27 cellular contexts compared by ENCODE assay signal in the genomic region with DNA sequence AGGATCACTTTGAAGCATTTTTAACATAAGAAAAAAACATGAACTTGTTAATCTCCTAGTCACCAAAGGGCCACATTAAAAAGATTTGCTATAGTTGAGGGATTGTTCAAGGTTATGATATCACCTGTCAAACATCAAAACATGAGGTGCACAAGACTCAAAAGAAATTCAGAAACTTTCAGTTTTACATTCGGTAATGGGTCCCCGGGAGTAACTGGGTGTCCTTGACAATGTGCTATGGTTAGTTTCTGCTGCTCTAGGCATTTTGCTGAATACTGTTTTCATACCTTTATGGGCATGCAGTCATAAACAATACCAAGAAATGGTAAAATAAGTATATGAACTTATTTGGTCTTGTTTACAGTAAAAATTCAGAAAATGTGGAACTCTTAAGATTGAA.
"Had no signal": no experiment of that assay in that cellular context is flagged by ENCODE, and none has a peak within 500 bp of the region (broad histone marks: within the 10 kb centered on the region; RNA-seq: fewer than 3 reads in every experiment).

No MANE protein-coding gene starts in this region.

- FAIRE-seq: urothelium cell line had no signal

- H3K27ac ChIP-seq: stomach, suprapubic skin, testis, thoracic aorta, thyroid gland, tibial artery, tibial nerve, transverse colon, upper lobe of left lung, upper lobe of right lung, uterus, vagina had no signal

- H3K4me3 ChIP-seq: stomach, suprapubic skin, testis, thoracic aorta, thyroid gland, tibial artery, tibial nerve, transverse colon, upper lobe of left lung, upper lobe of right lung, uterus, vagina had no signal

- H3K36me3 ChIP-seq: stomach, suprapubic skin, thoracic aorta, thyroid gland, tibial artery, tibial nerve, transverse colon, upper lobe of left lung, upper lobe of right lung, uterus, vagina had no signal

- H3K9me3 ChIP-seq: stomach, suprapubic skin, testis, thoracic aorta, thyroid gland, tibial artery, tibial nerve, transverse colon, upper lobe of left lung, upper lobe of right lung, uterus, vagina had no signal

- DNase-seq: stimulated activated CD4-positive, alpha-beta T cell treated with anti-CD3 and anti-CD28 coated beads, Interleukin-2, amount 100 ng/mL, for 48 hours; stimulated activated CD4-positive, alpha-beta T cell treated with anti-CD3 and anti-CD28 coated beads, Interleukin-4, amount 100 ng/mL, for 1 hour; stimulated activated CD4-positive, alpha-beta T cell treated with anti-CD3 and anti-CD28 coated beads, Interleukin-4, amount 100 ng/mL, for 24 hours; stimulated activated CD4-positive, alpha-beta T cell treated with anti-CD3 and anti-CD28 coated beads, Interleukin-4, amount 100 ng/mL, for 4 hours; stimulated activated CD8-positive, alpha-beta memory T cell treated with anti-CD3 and anti-CD28 coated beads, Interleukin-4, amount 100 ng/mL, for 48 hours; stimulated activated naive B cell treated with anti-CD40 and anti-IgM and Interleukin-4, amounts not matched to agents 10 μg/mL and 1 μg/mL and 100 μg/mL, for 72 hours; stimulated activated naive CD4-positive, alpha-beta T cell; stimulated activated naive CD4-positive, alpha-beta T cell treated with Interleukin-2 at 50 U/mL for 16 hours; stimulated activated naive CD8-positive, alpha-beta T cell treated with anti-CD3 and anti-CD28 coated beads, Interleukin-15, amount 100 ng/mL, for 72 hours; stimulated activated naive CD8-positive, alpha-beta T cell treated with anti-CD3 and anti-CD28 coated beads, Interleukin-15, Interleukin-2, amounts not matched to agents 100 U/mL and 50 U/mL, for 24 hours; stomach; substantia nigra; testis; thyroid gland; tibial artery; transverse colon; trophoblast cell; upper lobe of left lung; upper lobe of right lung; uterus had no signal

- ATAC-seq: stimulated activated effector memory CD8-positive, alpha-beta T cell treated with anti-CD3 and anti-CD28 coated beads, Interleukin-12 subunit alpha, Interleukin-12 subunit beta, amount 100 ng/mL, for 72 hours; stimulated activated memory B cell treated with anti-CD40 and anti-IgM and Interleukin-4, amounts not matched to agents 10 μg/mL and 1 μg/mL and 100 μg/mL, for 72 hours; stimulated activated naive B cell treated with anti-CD40 and anti-IgM and Interleukin-4, amounts not matched to agents 10 μg/mL and 1 μg/mL and 100 μg/mL, for 72 hours; stimulated activated naive CD8-positive, alpha-beta T cell treated with anti-CD3 and anti-CD28 coated beads, Interleukin-15, amount 100 ng/mL, for 72 hours; stimulated activated naive CD8-positive, alpha-beta T cell treated with anti-CD3 and anti-CD28 coated beads, Interleukin-15, Interleukin-2, amounts not matched to agents 100 U/mL and 50 U/mL, for 24 hours; upper lobe of right lung had no signal

- H3K27me3 ChIP-seq: stomach, suprapubic skin, testis, thyroid gland, tibial artery, tibial nerve, transverse colon, upper lobe of left lung, upper lobe of right lung, uterus, vagina had no signal

- H3K4me1 ChIP-seq: stomach, suprapubic skin, testis, thyroid gland, tibial artery, tibial nerve, transverse colon, upper lobe of left lung, upper lobe of right lung, uterus, vagina had no signal
